ENCODE assay signal across 18 cellular contexts in the genomic region with DNA sequence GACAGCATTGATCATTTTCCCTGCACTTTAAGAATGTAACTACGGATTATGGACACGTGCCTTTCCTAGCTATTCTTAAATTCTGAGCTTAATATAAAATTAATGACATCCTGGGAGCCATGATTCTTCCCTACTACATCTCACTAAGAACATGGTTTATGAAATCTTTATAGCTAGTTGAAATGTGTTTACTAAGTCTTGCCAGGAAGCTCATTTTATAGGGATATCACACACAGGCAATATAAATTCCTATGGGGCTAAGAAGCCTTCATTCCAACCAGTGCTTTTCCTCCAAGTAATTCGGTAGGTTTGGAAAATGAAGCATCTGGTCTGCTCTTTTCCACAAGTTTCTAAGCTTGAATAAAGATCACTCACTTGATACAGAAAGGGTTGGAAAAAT.
DNase-seq lines count a peak whose midpoint lies in the region; ATAC-seq and TF ChIP-seq lines count a peak whose summit lies in the region.
"Had no signal": no experiment of that assay in that cellular context is flagged by ENCODE, and none has a peak within 500 bp of the region (broad histone marks: within the 10 kb centered on the region; RNA-seq: fewer than 3 reads in every experiment).

No MANE protein-coding gene starts in this region.

- no peak overlapping the region for H3K4me3 ChIP-seq in hepatocyte
- H3K4me3 ChIP-seq in mucosa of descending colon: no peak overlapping the region
- H3K4me3 ChIP-seq: A549; BLaER1 treated with 17β-estradiol and CSF1 and Interleukin-3, amounts not matched to agents 10 nM and 100 nM had no signal

- no peaks in the 10 kb centered on the region for H3K9me3 ChIP-seq in hepatocyte (ENCODE audit: low read depth)
- no peaks in the 10 kb centered on the region for H3K9me3 ChIP-seq in mucosa of descending colon
- H3K9me3 ChIP-seq: A549, Caco-2 had no signal

- intact Hi-C loops in mucosa of descending colon (cut with DNase I, micrococcal nuclease): no loop called here

- peak; percentile 67 for ATAC-seq in mucosa of descending colon
- no peak for ATAC-seq in GM21528 (IDR thresholded peaks at IDR 0.05; ENCODE audit: low FRiP score, unreplicated experiment)
- ATAC-seq in HG03139 (IDR thresholded peaks at IDR 0.05; ENCODE audit: unreplicated experiment): no peak
- ATAC-seq in GM19035 (IDR thresholded peaks at IDR 0.05; ENCODE audit: unreplicated experiment): no peak
- ATAC-seq: A549; CD8-positive, alpha-beta T cell had no signal

- H3K36me3 ChIP-seq in hepatocyte (replicated peaks; ENCODE audit: insufficient read depth, low read depth) (no peaks in the 10 kb centered on the region), mucosa of descending colon (ENCODE audit: low read depth) (no peaks in the 10 kb centered on the region)
- H3K36me3 ChIP-seq: BLaER1 treated with 17β-estradiol and CSF1 and Interleukin-3, amounts not matched to agents 10 nM and 100 nM had no signal

- H3K4me1 ChIP-seq in hepatocyte (ENCODE audit: insufficient read depth) (no peaks in the 10 kb centered on the region), mucosa of descending colon (ENCODE audit: low read depth) (no peaks in the 10 kb centered on the region)
- H3K4me1 ChIP-seq: A549; BLaER1 treated with 17β-estradiol and CSF1 and Interleukin-3, amounts not matched to agents 10 nM and 100 nM had no signal

- WGBS in hepatocyte (ENCODE audit: low lambda C conversion rate, missing lambda C conversion rate): 46% methylated on average over 3 of the region's 3 CpGs

- no peaks in the 10 kb centered on the region for H3K9me2 ChIP-seq in hepatocyte (replicated peaks; ENCODE audit: insufficient read depth)

- H4K20me1 ChIP-seq in hepatocyte (ENCODE audit: insufficient read depth, poor library complexity, severe bottlenecking): no peaks in the 10 kb centered on the region
- H4K20me1 ChIP-seq: BLaER1 treated with 17β-estradiol and CSF1 and Interleukin-3, amounts not matched to agents 10 nM and 100 nM had no signal

- H3K27ac ChIP-seq in hepatocyte: no peak overlapping the region
- H3K27ac ChIP-seq: A549; BLaER1 treated with 17β-estradiol and CSF1 and Interleukin-3, amounts not matched to agents 10 nM and 100 nM; C4-2B had no signal

- TF ChIP-seq CTCF in hepatocyte (IDR thresholded peaks at IDR 0.05; ENCODE audit: poor library complexity) (no peak), mucosa of descending colon (IDR thresholded peaks at IDR 0.05) (no peak)

- no peak overlapping the region for H2AFZ ChIP-seq in hepatocyte

- H3K79me2 ChIP-seq in hepatocyte: no peaks in the 10 kb centered on the region

- no peaks in the 10 kb centered on the region for H3K27me3 ChIP-seq in hepatocyte
- H3K27me3 ChIP-seq: BLaER1 treated with 17β-estradiol and CSF1 and Interleukin-3, amounts not matched to agents 10 nM and 100 nM had no signal

- peak; percentile 18 for DNase-seq in EH (ENCODE audit: low read depth)
- DNase-seq in GM04504 (ENCODE audit: low read depth): peak; percentile 26
- DNase-seq in hepatocyte (ENCODE audit: low spot score): peak; percentile 16
- DNase-seq in mucosa of descending colon: no peak
- DNase-seq: AML-193; Caco-2; Calu3; CD4-positive, alpha-beta T cell; CD8-positive, alpha-beta T cell; DMS79 treated with DMSO at 0.1 percent for 48 hours; EL; GDM1 had no signal

- no peak overlapping the region for H3K4me2 ChIP-seq in hepatocyte
- H3K4me2 ChIP-seq: A549; BLaER1 treated with 17β-estradiol and CSF1 and Interleukin-3, amounts not matched to agents 10 nM and 100 nM had no signal

Comparison
In these comparisons a context has a peak if more than half of its experiments do, and no peak if none do; other contexts are left out.
1. DNase-seq: peak in EH (single experiment), GM04504 (single experiment) and hepatocyte (single experiment); none in mucosa of descending colon (0 of 3).